ENCODE assay signal across 17 cellular contexts in the genomic region with DNA sequence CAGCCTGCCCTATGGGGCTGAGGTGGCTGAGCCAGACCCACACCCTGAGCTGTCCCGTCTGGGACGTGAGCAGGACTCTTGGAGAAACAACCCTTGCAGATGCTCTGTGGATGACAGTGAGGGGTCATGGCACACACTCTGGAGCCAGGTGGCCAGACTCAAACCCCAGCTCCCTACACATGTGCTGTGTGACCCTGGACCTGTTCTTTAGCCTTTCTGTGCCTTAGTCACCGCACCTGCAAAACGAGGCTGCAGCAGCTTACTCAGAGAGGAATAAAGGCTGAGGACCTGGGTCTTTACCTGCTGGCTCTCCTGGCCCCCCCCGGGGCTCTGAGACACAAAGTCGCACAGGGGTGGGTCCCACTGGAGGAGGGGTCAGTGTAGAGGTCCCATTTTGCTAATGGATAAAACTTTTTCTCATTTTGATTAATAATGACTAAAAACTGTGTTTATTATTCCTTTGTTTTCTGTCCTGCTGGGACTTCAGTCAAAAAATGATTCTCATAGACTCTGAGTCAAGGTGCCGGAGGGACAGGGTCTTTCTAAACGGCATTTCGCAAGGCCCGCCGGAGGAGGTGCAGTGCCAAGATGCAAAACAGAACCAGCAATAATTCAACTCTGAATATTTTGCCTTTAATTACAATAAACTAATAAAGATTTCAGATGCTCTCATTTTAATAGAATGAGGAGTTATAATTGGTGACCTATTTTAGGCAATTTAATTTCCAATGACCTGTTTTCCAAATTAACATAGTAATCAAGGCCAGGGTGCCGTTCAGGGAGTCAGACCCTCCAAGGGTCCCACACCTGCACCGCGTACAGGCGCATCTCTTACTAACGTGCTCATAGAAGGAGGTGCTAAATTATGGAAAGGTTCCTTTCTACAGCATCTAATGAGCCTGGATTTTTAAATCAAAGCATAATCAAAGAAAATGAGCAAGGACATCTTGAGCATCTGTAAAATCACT.
"Had no signal": no experiment of that assay in that cellular context is flagged by ENCODE, and none has a peak within 500 bp of the region (broad histone marks: within the 10 kb centered on the region; RNA-seq: fewer than 3 reads in every experiment).

No MANE protein-coding gene starts in this region.

- H3K36me3 ChIP-seq: heart left ventricle, sigmoid colon, suprapubic skin, thyroid gland had no signal

- H3K27ac Mint-ChIP-seq: natural killer cell, type B pancreatic cell had no signal

- H3K4me1 Mint-ChIP-seq: natural killer cell had no signal

- H3K9me3 Mint-ChIP-seq: natural killer cell, type B pancreatic cell had no signal

- H3K4me1 ChIP-seq: thyroid gland had no signal

- H3K9me3 ChIP-seq: mucosa of descending colon, sigmoid colon, thyroid gland had no signal

- H3K4me3 Mint-ChIP-seq: natural killer cell, type B pancreatic cell had no signal

- H3K27ac ChIP-seq: heart left ventricle, sigmoid colon, skin epidermis, suprapubic skin, thyroid gland had no signal

- H3K4me3 ChIP-seq: dorsolateral prefrontal cortex, heart left ventricle, mucosa of descending colon, sigmoid colon, skin epidermis, suprapubic skin, thyroid gland had no signal

- ATAC-seq: heart left ventricle, mucosa of descending colon, natural killer cell had no signal

- DNase-seq: cortex of kidney; effector CD8-positive, alpha-beta T cell; foreskin melanocyte; hippocampal formation; kidney glomerular epithelial cell; mammary epithelial cell; natural killer cell; sigmoid colon; stimulated activated CD4-positive, alpha-beta T cell treated with anti-CD3 and anti-CD28 coated beads, Interleukin-12 subunit alpha, Interleukin-12 subunit beta, amount 100 ng/mL, for 4 hours; stimulated activated naive CD4-positive, alpha-beta T cell treated with Interleukin-2 at 50 U/mL for 16 hours; thyroid gland had no signal

- H3K36me3 Mint-ChIP-seq: natural killer cell, type B pancreatic cell had no signal

- H3K27me3 ChIP-seq: thyroid gland had no signal
